1 cellular context compared by ENCODE assay signal in genomic region chr7:23016345-23017253, GRCh38.
TF ChIP-seq lines count a peak whose summit lies in the region.

No MANE protein-coding gene starts in this region.

TF ChIP-seq in K562, 482 proteins besides CTCF, POLR2A, EP300 and RAD21:
- TF ChIP-seq ADNP (tag; IDR thresholded peaks at IDR 0.05) (no peak), PCBP1 (IDR thresholded peaks at IDR 0.05; ENCODE audit: low read depth, low read length, poor library complexity, severe bottlenecking) (no peak), KDM5B (IDR thresholded peaks at IDR 0.05; ENCODE audit: insufficient replicate concordance, low read depth, low read length) (no peak), RFX7 (CRISPR knock-in tag; IDR thresholded peaks at IDR 0.05) (no peak), ETV5 (CRISPR knock-in tag; IDR thresholded peaks at IDR 0.05; ENCODE audit: low read depth) (no peak), NFIC (IDR thresholded peaks at IDR 0.05) (0 out of 2 replicates have a peak, but pooled peaks have one; percentile 7), ZSCAN29 (IDR thresholded peaks at IDR 0.05) (no peak), CHD1 (IDR thresholded peaks at IDR 0.05; ENCODE audit: low read length) (no peak), MTA3 (IDR thresholded peaks at IDR 0.05; ENCODE audit: borderline replicate concordance) (no peak), EHMT2 (IDR thresholded peaks at IDR 0.05) (peak; percentile 37; the same call in 1 of the 2 replicates), SAFB2 (IDR thresholded peaks at IDR 0.05; ENCODE audit: borderline replicate concordance, low read depth, low read length, severe bottlenecking) (no peak), TAF9B (IDR thresholded peaks at IDR 0.05; ENCODE audit: partially characterized antibody) (no peak)
- TF ChIP-seq, protein P1, sequence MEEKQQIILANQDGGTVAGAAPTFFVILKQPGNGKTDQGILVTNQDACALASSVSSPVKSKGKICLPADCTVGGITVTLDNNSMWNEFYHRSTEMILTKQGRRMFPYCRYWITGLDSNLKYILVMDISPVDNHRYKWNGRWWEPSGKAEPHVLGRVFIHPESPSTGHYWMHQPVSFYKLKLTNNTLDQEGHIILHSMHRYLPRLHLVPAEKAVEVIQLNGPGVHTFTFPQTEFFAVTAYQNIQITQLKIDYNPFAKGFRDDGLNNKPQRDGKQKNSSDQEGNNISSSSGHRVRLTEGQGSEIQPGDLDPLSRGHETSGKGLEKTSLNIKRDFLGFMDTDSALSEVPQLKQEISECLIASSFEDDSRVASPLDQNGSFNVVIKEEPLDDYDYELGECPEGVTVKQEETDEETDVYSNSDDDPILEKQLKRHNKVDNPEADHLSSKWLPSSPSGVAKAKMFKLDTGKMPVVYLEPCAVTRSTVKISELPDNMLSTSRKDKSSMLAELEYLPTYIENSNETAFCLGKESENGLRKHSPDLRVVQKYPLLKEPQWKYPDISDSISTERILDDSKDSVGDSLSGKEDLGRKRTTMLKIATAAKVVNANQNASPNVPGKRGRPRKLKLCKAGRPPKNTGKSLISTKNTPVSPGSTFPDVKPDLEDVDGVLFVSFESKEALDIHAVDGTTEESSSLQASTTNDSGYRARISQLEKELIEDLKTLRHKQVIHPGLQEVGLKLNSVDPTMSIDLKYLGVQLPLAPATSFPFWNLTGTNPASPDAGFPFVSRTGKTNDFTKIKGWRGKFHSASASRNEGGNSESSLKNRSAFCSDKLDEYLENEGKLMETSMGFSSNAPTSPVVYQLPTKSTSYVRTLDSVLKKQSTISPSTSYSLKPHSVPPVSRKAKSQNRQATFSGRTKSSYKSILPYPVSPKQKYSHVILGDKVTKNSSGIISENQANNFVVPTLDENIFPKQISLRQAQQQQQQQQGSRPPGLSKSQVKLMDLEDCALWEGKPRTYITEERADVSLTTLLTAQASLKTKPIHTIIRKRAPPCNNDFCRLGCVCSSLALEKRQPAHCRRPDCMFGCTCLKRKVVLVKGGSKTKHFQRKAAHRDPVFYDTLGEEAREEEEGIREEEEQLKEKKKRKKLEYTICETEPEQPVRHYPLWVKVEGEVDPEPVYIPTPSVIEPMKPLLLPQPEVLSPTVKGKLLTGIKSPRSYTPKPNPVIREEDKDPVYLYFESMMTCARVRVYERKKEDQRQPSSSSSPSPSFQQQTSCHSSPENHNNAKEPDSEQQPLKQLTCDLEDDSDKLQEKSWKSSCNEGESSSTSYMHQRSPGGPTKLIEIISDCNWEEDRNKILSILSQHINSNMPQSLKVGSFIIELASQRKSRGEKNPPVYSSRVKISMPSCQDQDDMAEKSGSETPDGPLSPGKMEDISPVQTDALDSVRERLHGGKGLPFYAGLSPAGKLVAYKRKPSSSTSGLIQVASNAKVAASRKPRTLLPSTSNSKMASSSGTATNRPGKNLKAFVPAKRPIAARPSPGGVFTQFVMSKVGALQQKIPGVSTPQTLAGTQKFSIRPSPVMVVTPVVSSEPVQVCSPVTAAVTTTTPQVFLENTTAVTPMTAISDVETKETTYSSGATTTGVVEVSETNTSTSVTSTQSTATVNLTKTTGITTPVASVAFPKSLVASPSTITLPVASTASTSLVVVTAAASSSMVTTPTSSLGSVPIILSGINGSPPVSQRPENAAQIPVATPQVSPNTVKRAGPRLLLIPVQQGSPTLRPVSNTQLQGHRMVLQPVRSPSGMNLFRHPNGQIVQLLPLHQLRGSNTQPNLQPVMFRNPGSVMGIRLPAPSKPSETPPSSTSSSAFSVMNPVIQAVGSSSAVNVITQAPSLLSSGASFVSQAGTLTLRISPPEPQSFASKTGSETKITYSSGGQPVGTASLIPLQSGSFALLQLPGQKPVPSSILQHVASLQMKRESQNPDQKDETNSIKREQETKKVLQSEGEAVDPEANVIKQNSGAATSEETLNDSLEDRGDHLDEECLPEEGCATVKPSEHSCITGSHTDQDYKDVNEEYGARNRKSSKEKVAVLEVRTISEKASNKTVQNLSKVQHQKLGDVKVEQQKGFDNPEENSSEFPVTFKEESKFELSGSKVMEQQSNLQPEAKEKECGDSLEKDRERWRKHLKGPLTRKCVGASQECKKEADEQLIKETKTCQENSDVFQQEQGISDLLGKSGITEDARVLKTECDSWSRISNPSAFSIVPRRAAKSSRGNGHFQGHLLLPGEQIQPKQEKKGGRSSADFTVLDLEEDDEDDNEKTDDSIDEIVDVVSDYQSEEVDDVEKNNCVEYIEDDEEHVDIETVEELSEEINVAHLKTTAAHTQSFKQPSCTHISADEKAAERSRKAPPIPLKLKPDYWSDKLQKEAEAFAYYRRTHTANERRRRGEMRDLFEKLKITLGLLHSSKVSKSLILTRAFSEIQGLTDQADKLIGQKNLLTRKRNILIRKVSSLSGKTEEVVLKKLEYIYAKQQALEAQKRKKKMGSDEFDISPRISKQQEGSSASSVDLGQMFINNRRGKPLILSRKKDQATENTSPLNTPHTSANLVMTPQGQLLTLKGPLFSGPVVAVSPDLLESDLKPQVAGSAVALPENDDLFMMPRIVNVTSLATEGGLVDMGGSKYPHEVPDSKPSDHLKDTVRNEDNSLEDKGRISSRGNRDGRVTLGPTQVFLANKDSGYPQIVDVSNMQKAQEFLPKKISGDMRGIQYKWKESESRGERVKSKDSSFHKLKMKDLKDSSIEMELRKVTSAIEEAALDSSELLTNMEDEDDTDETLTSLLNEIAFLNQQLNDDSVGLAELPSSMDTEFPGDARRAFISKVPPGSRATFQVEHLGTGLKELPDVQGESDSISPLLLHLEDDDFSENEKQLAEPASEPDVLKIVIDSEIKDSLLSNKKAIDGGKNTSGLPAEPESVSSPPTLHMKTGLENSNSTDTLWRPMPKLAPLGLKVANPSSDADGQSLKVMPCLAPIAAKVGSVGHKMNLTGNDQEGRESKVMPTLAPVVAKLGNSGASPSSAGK (IDR thresholded peaks at IDR 0.05): peak; percentile 25; the same call in 1 of the 2 replicates
- TF ChIP-seq, protein P2, sequence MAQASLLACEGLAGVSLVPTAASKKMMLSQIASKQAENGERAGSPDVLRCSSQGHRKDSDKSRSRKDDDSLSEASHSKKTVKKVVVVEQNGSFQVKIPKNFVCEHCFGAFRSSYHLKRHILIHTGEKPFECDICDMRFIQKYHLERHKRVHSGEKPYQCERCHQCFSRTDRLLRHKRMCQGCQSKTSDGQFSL (CRISPR knock-in tag; IDR thresholded peaks at IDR 0.05): no peak
- TF ChIP-seq, protein P2 (tag; IDR thresholded peaks at IDR 0.05): no peak
